7 cellular contexts compared by ENCODE assay signal in the genomic region with DNA sequence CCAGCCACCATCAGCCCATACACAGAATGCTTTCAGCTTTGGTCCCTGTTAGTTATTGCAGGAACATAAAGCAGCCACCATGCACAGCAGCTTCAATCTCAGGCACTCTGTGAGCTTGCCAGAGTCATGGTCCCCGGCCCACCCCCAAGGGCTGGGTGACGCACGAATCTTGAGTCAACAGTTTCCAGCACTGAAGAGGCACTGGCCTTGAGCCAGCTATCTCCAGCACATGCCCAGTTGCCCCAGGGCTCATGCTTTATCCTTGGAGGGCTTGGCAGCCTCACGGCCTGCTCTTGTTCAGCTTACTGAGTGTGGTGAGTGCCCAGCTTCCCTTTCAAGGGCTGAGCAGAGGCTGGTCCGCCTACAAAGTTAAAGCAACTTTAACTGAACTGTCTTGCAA.
DNase-seq lines count a peak whose midpoint lies in the region; TF ChIP-seq lines count a peak whose summit lies in the region.

No MANE protein-coding gene starts in this region.

- H3K4me1 ChIP-seq in hepatocyte (ENCODE audit: insufficient read depth), result peaks cover 14% of the 10 kb centered on the region
- H3K4me1 ChIP-seq in tibial nerve, result peaks cover 0 to 29% (median 5%) of the 10 kb centered on the region in 4 donors

- H3K4me3 ChIP-seq in hepatocyte (no peak overlapping the region), tibial nerve (no peak overlapping the region)

- no peak for TF ChIP-seq POLR2A in tibial nerve (IDR thresholded peaks at IDR 0.05)

- H3K4me2 ChIP-seq in hepatocyte, result no peak overlapping the region

- H3K27ac ChIP-seq in VCaP (peak overlapping the region; percentile 44), hepatocyte (no peak overlapping the region), tibial nerve (peak overlapping the region in 2 of 4 donors; percentile 65 to 67)

- peak; percentile 29 for DNase-seq in MV-4-11 (lab: John Stamatoyannopoulos, UW)
- peak; percentile 82 for DNase-seq in hepatocyte (ENCODE audit: low spot score)
- DNase-seq in tibial nerve (ENCODE audit: low spot score in 2 of 2), result peak; percentile 46 to 60
- no peak for DNase-seq in HuH-7 (ENCODE audit: low spot score)
- no peak for DNase-seq in iPS-NIHi7 (ENCODE audit: extremely low spot score)
- no peak for DNase-seq in NCI-H187 treated with DMSO at 0.1 percent for 48 hours (lab: John Stamatoyannopoulos, UW)

- H3K36me3 ChIP-seq in hepatocyte (replicated peaks; ENCODE audit: insufficient read depth, low read depth) (no peaks in the 10 kb centered on the region), tibial nerve (no peaks in the 10 kb centered on the region)

- no peaks in the 10 kb centered on the region for H3K9me2 ChIP-seq in hepatocyte (replicated peaks; ENCODE audit: insufficient read depth)

- no peak for TF ChIP-seq CTCF in VCaP (conservative IDR thresholded peaks at IDR 0.05)
- TF ChIP-seq CTCF in hepatocyte (IDR thresholded peaks at IDR 0.05; ENCODE audit: poor library complexity), result no peak
- TF ChIP-seq CTCF in tibial nerve (IDR thresholded peaks at IDR 0.05), result no peak

- H3K9me3 ChIP-seq in hepatocyte (ENCODE audit: low read depth) (no peaks in the 10 kb centered on the region), tibial nerve (no peaks in the 10 kb centered on the region)

- H3K27me3 ChIP-seq in hepatocyte (no peaks in the 10 kb centered on the region), tibial nerve (no peaks in the 10 kb centered on the region)

- 44% methylated on average over 5 of the region's 5 CpGs for WGBS in hepatocyte (ENCODE audit: low lambda C conversion rate, missing lambda C conversion rate)
- 34 to 35% methylated on average over 5 of the region's 5 CpGs for WGBS in tibial nerve, 2 donors

- H3K79me2 ChIP-seq in hepatocyte, result no peaks in the 10 kb centered on the region

- no peaks in the 10 kb centered on the region for H4K20me1 ChIP-seq in hepatocyte (ENCODE audit: insufficient read depth, poor library complexity, severe bottlenecking)

- TF ChIP-seq EP300 in tibial nerve (IDR thresholded peaks at IDR 0.05), result peak in 1 of 2 donors; percentile 65

- H2AFZ ChIP-seq in hepatocyte, result no peak overlapping the region

Comparison
In these comparisons a context has a peak if more than half of its experiments do, and no peak if none do; other contexts are left out.
1. DNase-seq: peak in MV-4-11 (single experiment), hepatocyte (single experiment) and tibial nerve (2 of 2); none in HuH-7 (single experiment), iPS-NIHi7 (single experiment) and NCI-H187 treated with DMSO at 0.1 percent for 48 hours (single experiment).